Comparison of ENCODE assay signal across 1 cellular context in the genomic region with DNA sequence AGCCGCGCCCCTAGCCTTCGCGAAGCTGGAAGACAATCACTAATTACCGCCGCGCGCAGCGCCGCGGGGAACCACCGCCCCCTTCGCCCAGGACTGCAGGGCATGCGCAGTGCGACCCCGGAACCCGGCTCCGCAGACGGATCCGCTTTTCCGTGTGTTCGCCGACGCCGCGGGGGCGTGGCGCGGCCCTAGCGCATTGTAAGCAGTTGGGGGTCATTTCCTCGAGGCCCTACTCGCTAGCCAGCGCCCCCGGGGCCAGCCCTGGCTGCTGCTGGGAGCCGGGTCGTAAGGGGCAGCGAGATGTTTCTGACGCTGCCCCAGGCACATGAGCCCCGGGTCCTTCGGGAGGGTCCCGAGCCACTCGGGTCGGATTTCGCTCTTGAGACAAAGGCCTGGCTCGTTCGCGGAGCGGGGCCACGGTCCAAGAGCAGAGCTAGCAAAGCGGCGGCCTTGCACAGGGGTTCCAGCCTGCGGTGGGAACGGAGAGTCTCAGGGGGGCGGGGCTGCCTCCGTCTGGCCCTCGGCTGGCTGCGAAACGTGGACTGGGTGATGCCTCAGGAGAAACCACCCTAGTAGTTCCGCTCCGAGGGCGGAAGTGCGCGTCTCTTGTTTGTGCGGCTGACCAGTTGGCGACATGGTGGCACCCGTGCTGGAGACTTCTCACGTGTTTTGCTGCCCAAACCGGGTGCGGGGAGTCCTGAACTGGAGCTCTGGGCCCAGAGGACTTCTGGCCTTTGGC.
A peak's percentile ranks its signal among the peaks of the same experiment; 100 is the strongest.
TF ChIP-seq lines count a peak whose summit lies in the region.

A gene with protein sequence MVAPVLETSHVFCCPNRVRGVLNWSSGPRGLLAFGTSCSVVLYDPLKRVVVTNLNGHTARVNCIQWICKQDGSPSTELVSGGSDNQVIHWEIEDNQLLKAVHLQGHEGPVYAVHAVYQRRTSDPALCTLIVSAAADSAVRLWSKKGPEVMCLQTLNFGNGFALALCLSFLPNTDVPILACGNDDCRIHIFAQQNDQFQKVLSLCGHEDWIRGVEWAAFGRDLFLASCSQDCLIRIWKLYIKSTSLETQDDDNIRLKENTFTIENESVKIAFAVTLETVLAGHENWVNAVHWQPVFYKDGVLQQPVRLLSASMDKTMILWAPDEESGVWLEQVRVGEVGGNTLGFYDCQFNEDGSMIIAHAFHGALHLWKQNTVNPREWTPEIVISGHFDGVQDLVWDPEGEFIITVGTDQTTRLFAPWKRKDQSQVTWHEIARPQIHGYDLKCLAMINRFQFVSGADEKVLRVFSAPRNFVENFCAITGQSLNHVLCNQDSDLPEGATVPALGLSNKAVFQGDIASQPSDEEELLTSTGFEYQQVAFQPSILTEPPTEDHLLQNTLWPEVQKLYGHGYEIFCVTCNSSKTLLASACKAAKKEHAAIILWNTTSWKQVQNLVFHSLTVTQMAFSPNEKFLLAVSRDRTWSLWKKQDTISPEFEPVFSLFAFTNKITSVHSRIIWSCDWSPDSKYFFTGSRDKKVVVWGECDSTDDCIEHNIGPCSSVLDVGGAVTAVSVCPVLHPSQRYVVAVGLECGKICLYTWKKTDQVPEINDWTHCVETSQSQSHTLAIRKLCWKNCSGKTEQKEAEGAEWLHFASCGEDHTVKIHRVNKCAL (plus strand): TSS at position 600 of the 739 bp plus-strand sequence. CDS start 35 bp downstream, at position 635.
A gene with protein sequence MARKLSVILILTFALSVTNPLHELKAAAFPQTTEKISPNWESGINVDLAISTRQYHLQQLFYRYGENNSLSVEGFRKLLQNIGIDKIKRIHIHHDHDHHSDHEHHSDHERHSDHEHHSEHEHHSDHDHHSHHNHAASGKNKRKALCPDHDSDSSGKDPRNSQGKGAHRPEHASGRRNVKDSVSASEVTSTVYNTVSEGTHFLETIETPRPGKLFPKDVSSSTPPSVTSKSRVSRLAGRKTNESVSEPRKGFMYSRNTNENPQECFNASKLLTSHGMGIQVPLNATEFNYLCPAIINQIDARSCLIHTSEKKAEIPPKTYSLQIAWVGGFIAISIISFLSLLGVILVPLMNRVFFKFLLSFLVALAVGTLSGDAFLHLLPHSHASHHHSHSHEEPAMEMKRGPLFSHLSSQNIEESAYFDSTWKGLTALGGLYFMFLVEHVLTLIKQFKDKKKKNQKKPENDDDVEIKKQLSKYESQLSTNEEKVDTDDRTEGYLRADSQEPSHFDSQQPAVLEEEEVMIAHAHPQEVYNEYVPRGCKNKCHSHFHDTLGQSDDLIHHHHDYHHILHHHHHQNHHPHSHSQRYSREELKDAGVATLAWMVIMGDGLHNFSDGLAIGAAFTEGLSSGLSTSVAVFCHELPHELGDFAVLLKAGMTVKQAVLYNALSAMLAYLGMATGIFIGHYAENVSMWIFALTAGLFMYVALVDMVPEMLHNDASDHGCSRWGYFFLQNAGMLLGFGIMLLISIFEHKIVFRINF (minus strand): TSS at position 41 of the 739 bp plus-strand sequence. CDS start 2,333 bp downstream, outside the sequence.

TF ChIP-seq in HEK293, 187 proteins besides CTCF, POLR2A, EP300 and RAD21 (continued from another document):
- TF ChIP-seq, protein P1, sequence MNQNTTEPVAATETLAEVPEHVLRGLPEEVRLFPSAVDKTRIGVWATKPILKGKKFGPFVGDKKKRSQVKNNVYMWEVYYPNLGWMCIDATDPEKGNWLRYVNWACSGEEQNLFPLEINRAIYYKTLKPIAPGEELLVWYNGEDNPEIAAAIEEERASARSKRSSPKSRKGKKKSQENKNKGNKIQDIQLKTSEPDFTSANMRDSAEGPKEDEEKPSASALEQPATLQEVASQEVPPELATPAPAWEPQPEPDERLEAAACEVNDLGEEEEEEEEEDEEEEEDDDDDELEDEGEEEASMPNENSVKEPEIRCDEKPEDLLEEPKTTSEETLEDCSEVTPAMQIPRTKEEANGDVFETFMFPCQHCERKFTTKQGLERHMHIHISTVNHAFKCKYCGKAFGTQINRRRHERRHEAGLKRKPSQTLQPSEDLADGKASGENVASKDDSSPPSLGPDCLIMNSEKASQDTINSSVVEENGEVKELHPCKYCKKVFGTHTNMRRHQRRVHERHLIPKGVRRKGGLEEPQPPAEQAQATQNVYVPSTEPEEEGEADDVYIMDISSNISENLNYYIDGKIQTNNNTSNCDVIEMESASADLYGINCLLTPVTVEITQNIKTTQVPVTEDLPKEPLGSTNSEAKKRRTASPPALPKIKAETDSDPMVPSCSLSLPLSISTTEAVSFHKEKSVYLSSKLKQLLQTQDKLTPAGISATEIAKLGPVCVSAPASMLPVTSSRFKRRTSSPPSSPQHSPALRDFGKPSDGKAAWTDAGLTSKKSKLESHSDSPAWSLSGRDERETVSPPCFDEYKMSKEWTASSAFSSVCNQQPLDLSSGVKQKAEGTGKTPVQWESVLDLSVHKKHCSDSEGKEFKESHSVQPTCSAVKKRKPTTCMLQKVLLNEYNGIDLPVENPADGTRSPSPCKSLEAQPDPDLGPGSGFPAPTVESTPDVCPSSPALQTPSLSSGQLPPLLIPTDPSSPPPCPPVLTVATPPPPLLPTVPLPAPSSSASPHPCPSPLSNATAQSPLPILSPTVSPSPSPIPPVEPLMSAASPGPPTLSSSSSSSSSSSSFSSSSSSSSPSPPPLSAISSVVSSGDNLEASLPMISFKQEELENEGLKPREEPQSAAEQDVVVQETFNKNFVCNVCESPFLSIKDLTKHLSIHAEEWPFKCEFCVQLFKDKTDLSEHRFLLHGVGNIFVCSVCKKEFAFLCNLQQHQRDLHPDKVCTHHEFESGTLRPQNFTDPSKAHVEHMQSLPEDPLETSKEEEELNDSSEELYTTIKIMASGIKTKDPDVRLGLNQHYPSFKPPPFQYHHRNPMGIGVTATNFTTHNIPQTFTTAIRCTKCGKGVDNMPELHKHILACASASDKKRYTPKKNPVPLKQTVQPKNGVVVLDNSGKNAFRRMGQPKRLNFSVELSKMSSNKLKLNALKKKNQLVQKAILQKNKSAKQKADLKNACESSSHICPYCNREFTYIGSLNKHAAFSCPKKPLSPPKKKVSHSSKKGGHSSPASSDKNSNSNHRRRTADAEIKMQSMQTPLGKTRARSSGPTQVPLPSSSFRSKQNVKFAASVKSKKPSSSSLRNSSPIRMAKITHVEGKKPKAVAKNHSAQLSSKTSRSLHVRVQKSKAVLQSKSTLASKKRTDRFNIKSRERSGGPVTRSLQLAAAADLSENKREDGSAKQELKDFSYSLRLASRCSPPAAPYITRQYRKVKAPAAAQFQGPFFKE (tag by site-specific recombination; IDR thresholded peaks at IDR 0.05; ENCODE audit: borderline replicate concordance) = no peak
- TF ChIP-seq ZNF544 (tag by site-specific recombination; IDR thresholded peaks at IDR 0.05) = no peak
- TF ChIP-seq ZNF510 (tag by site-specific recombination; IDR thresholded peaks at IDR 0.05; ENCODE audit: insufficient replicate concordance) = no peak
- TF ChIP-seq ZNF747 (tag by site-specific recombination; IDR thresholded peaks at IDR 0.05) = no peak
- TF ChIP-seq, protein P2, sequence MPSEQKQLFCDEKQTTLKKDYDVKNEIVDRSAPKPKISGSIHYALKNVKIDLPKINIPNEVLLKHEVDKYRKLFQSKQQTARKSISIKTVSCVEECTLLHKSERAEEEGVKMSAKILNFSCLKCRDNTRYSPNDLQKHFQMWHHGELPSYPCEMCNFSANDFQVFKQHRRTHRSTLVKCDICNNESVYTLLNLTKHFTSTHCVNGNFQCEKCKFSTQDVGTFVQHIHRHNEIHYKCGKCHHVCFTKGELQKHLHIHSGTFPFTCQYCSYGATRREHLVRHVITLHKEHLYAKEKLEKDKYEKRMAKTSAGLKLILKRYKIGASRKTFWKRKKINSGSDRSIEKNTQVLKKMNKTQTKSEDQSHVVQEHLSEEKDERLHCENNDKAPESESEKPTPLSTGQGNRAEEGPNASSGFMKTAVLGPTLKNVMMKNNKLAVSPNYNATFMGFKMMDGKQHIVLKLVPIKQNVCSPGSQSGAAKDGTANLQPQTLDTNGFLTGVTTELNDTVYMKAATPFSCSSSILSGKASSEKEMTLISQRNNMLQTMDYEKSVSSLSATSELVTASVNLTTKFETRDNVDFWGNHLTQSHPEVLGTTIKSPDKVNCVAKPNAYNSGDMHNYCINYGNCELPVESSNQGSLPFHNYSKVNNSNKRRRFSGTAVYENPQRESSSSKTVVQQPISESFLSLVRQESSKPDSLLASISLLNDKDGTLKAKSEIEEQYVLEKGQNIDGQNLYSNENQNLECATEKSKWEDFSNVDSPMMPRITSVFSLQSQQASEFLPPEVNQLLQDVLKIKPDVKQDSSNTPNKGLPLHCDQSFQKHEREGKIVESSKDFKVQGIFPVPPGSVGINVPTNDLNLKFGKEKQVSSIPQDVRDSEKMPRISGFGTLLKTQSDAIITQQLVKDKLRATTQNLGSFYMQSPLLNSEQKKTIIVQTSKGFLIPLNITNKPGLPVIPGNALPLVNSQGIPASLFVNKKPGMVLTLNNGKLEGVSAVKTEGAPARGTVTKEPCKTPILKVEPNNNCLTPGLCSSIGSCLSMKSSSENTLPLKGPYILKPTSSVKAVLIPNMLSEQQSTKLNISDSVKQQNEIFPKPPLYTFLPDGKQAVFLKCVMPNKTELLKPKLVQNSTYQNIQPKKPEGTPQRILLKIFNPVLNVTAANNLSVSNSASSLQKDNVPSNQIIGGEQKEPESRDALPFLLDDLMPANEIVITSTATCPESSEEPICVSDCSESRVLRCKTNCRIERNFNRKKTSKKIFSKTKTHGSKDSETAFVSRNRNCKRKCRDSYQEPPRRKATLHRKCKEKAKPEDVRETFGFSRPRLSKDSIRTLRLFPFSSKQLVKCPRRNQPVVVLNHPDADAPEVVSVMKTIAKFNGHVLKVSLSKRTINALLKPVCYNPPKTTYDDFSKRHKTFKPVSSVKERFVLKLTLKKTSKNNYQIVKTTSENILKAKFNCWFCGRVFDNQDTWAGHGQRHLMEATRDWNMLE (tag by site-specific recombination; conservative IDR thresholded peaks at IDR 0.05; ENCODE audit: low read depth) = no peak
- TF ChIP-seq MYNN (tag by site-specific recombination; IDR thresholded peaks at IDR 0.05; ENCODE audit: borderline replicate concordance) = no peak
- TF ChIP-seq ZNF221 (tag by site-specific recombination; IDR thresholded peaks at IDR 0.05; ENCODE audit: borderline replicate concordance) = no peak
- no peak for TF ChIP-seq ZNF585B (tag by site-specific recombination; IDR thresholded peaks at IDR 0.05)
- TF ChIP-seq SCRT2 (tag by site-specific recombination; IDR thresholded peaks at IDR 0.05) = no peak
- TF ChIP-seq ZBTB21 (tag by site-specific recombination; IDR thresholded peaks at IDR 0.05) = 0 out of 2 replicates have a peak, but pooled peaks have one; percentile 21
- no peak for TF ChIP-seq ZNF664 (tag by site-specific recombination; IDR thresholded peaks at IDR 0.05)
